In genomic region chr4:126888968-126889367, GRCh38 we compare ENCODE assay signal across 21 cellular contexts.
DNase-seq lines count a peak whose midpoint lies in the region; ATAC-seq and TF ChIP-seq lines count a peak whose summit lies in the region.
"Had no signal": no experiment of that assay in that cellular context is flagged by ENCODE, and none has a peak within 500 bp of the region (broad histone marks: within the 10 kb centered on the region; RNA-seq: fewer than 3 reads in every experiment).

No MANE protein-coding gene starts in this region.

- peak overlapping the region; percentile 13 for H3K27ac ChIP-seq in RWPE2 (ENCODE audit: poor library complexity, severe bottlenecking)
- H3K27ac ChIP-seq in OCI-LY7 (ENCODE audit: low read depth, low read length, poor library complexity, severe bottlenecking): no peak overlapping the region
- H3K27ac ChIP-seq in spleen: no peak overlapping the region
- no peak overlapping the region for H3K27ac ChIP-seq in thyroid gland
- H3K27ac ChIP-seq: dorsolateral prefrontal cortex, SJCRH30 had no signal

- H3K36me3 ChIP-seq in RWPE2 (ENCODE audit: low read depth): no peaks in the 10 kb centered on the region
- no peaks in the 10 kb centered on the region for H3K36me3 ChIP-seq in OCI-LY7 (ENCODE audit: insufficient read depth, low read length)
- H3K36me3 ChIP-seq in spleen: no peaks in the 10 kb centered on the region
- no peaks in the 10 kb centered on the region for H3K36me3 ChIP-seq in thyroid gland
- H3K36me3 ChIP-seq: SJCRH30 had no signal

- H3K4me1 ChIP-seq in RWPE2 (ENCODE audit: insufficient read depth, poor library complexity, severe bottlenecking) (peaks cover 10% of the 10 kb centered on the region), OCI-LY7 (ENCODE audit: insufficient read depth, low read length, poor library complexity, severe bottlenecking) (no peaks in the 10 kb centered on the region), spleen (no peaks in the 10 kb centered on the region), thyroid gland (no peaks in the 10 kb centered on the region)
- H3K4me1 ChIP-seq: SJCRH30 had no signal

- TF ChIP-seq CTCF in RWPE2 (IDR thresholded peaks at IDR 0.05; ENCODE audit: poor library complexity, severe bottlenecking) (no peak), retinal pigment epithelial cell (conservative IDR thresholded peaks at IDR 0.05; ENCODE audit: low read depth, low read length) (no peak), OCI-LY7 (conservative IDR thresholded peaks at IDR 0.05; ENCODE audit: low read length) (no peak), spleen (IDR thresholded peaks at IDR 0.05 in 8 of 11, conservative IDR thresholded peaks at IDR 0.05 in 3 of 11) (no peak), thyroid gland (IDR thresholded peaks at IDR 0.05) (no peak)

- H3K4me3 ChIP-seq in RWPE2 (ENCODE audit: severe bottlenecking): no peak overlapping the region
- H3K4me3 ChIP-seq in retinal pigment epithelial cell (ENCODE audit: low read length): no peak overlapping the region
- H3K4me3 ChIP-seq in OCI-LY7 (ENCODE audit: low read depth, low read length, poor library complexity, severe bottlenecking): no peak overlapping the region
- no peak overlapping the region for H3K4me3 ChIP-seq in spleen
- H3K4me3 ChIP-seq in thyroid gland (replicated peaks in 1 of 3): no peak overlapping the region
- H3K4me3 ChIP-seq: dorsolateral prefrontal cortex, SJCRH30 had no signal

- POLR2A ChIA-PET in OCI-LY7 (lab: Charles Lee): interaction anchor here (0.7 kb wide), 1 partner anchor 748 kb away, joined by 3 read pairs; no protein-coding TSS in a partner anchor

- no peak for TF ChIP-seq POLR2A in spleen (IDR thresholded peaks at IDR 0.05)
- TF ChIP-seq POLR2A in thyroid gland (IDR thresholded peaks at IDR 0.05): no peak

- H3K4me2 ChIP-seq in OCI-LY7 (ENCODE audit: low read length): no peak overlapping the region

- no peaks in the 10 kb centered on the region for H3K9me3 ChIP-seq in RWPE2 (ENCODE audit: severe bottlenecking)
- no peaks in the 10 kb centered on the region for H3K9me3 ChIP-seq in OCI-LY7 (ENCODE audit: low read length)
- H3K9me3 ChIP-seq in spleen: peaks cover 0 to 12% (median 0%) of the 10 kb centered on the region in 8 donors
- H3K9me3 ChIP-seq in thyroid gland: no peaks in the 10 kb centered on the region
- H3K9me3 ChIP-seq: SJCRH30 had no signal

- CTCF ChIA-PET in OCI-LY7 (lab: Charles Lee; ENCODE audit: unreplicated experiment): no interaction called here

- no peak overlapping the region for H2AFZ ChIP-seq in OCI-LY7 (ENCODE audit: low read length)

- no peaks in the 10 kb centered on the region for H3K79me2 ChIP-seq in OCI-LY7 (ENCODE audit: insufficient read depth, low read depth, low read length)

- H3K27me3 ChIP-seq in RWPE2 (ENCODE audit: insufficient read depth, poor library complexity, severe bottlenecking): no peaks in the 10 kb centered on the region
- no peaks in the 10 kb centered on the region for H3K27me3 ChIP-seq in spleen (replicated peaks in 1 of 7)
- H3K27me3 ChIP-seq in thyroid gland: no peaks in the 10 kb centered on the region
- H3K27me3 ChIP-seq: SJCRH30 had no signal

- BruUV-seq in OCI-LY7 (replicated peaks; lab: Mats Ljungman, UMichigan): no TSS peak

- ATAC-seq in RWPE2 (ENCODE audit: low read depth) (peak; percentile 57), HG03521 (IDR thresholded peaks at IDR 0.05; ENCODE audit: unreplicated experiment) (no peak)
- ATAC-seq: esophagus mucosa; left colon; stimulated activated effector memory CD8-positive, alpha-beta T cell treated with anti-CD3 and anti-CD28 coated beads, Interleukin-12 subunit alpha, Interleukin-12 subunit beta, amount 100 ng/mL, for 72 hours had no signal

- no peaks in the 10 kb centered on the region for H4K20me1 ChIP-seq in OCI-LY7 (ENCODE audit: insufficient read depth, low read length)

- DNase-seq in GM04503 (ENCODE audit: low read depth) (peak; percentile 36), RWPE2 (ENCODE audit: low spot score) (no peak), fibroblast of peridontal ligament (ENCODE audit: extremely low read depth) (peak; percentile 66), retinal pigment epithelial cell (ENCODE audit: low read depth) (peak; percentile 32), OCI-LY7 (ENCODE audit: low spot score) (no peak), spleen (no peak), thyroid gland (no peak)
- DNase-seq: activated CD4-positive, CD25-positive, alpha-beta regulatory T cell; C1 segment of cervical spinal cord; DMS 273 treated with DMSO at 0.1 percent for 48 hours; dorsolateral prefrontal cortex; GOT3; left colon; midbrain; NCI-H2029; NCI-H446 treated with DMSO at 0.1 percent for 48 hours; SJCRH30; stimulated activated CD4-positive, alpha-beta T cell treated with anti-CD3 and anti-CD28 coated beads, Interleukin-15, amount 100 ng/mL, for 24 hours had no signal

- H3K9me2 ChIP-seq in OCI-LY7 (ENCODE audit: insufficient read depth, low read length): no peaks in the 10 kb centered on the region

- intact Hi-C loops in OCI-LY7 (cut with micrococcal nuclease; ENCODE audit: unreplicated experiment): no loop called here
- intact Hi-C loops in spleen (cut with DNase I; ENCODE audit: low total_unique reads): no loop called here
- intact Hi-C loops in thyroid gland (cut with DNase I): no loop called here

Comparison
In these comparisons a context has a peak if more than half of its experiments do, and no peak if none do; other contexts are left out.
1. DNase-seq: peak in GM04503 (single experiment), fibroblast of peridontal ligament (single experiment) and retinal pigment epithelial cell (single experiment); none in RWPE2 (single experiment), OCI-LY7 (single experiment), spleen (single experiment) and thyroid gland (0 of 2).